11 cellular contexts compared by ENCODE assay signal in the genomic region with DNA sequence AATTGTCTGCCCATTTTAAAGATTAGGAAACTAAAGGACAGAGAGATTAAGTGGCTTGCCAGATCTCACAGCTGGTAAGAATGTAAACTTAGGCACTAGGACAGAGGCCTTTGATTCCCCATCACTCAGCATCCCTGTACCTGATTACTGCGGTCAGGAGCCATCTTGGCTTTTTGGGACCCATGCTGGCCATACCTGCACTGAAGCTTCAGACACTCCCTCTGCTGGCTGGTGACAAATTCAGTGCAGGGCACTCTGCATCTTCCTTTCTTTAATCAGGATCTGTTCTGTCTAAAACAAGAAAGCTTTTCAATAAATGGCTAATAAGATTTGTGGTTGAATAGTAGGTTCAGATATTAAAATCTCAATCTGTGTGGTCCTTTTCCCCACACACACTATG.
DNase-seq lines count a peak whose midpoint lies in the region; ATAC-seq, FAIRE-seq and TF ChIP-seq lines count a peak whose summit lies in the region.
"Had no signal": no experiment of that assay in that cellular context is flagged by ENCODE, and none has a peak within 500 bp of the region (broad histone marks: within the 10 kb centered on the region; RNA-seq: fewer than 3 reads in every experiment).

No MANE protein-coding gene starts in this region.

- peaks cover 2% of the 10 kb centered on the region for H3K27me3 Mint-ChIP-seq in neural progenitor cell (ENCODE audit: insufficient read depth, low read depth)

- DNase-seq in SIG-M5 treated with dmso at 0.1 percent for 504 hours (lab: John Stamatoyannopoulos, UW; ENCODE audit: unreplicated experiment) (peak; percentile 13), SIG-M5 (lab: John Stamatoyannopoulos, UW) (no peak), GM12878 (ENCODE audit: low read depth, low spot score) (no peak), neural progenitor cell (ENCODE audit: low spot score) (peak; percentile 20), hepatic stellate cell (ENCODE audit: low spot score) (no peak), AG08396 (ENCODE audit: low spot score) (no peak), caudate nucleus (lab: John Stamatoyannopoulos, UW) (no peak)
- DNase-seq: NCI-H446, nephron progenitor cell, spleen had no signal

- 80% methylated on average over 1 of the region's 1 CpG for WGBS in GM12878 (ENCODE audit: insufficient coverage, insufficient replicate concordance, low lambda C conversion rate, missing lambda C conversion rate)

- intact Hi-C loops in GM12878 (cut with micrococcal nuclease; ENCODE audit: unreplicated experiment), result loop anchor here (2.0 to 10.0 kb wide), 2 partner anchors 367 to 597 kb away; no protein-coding TSS in a partner anchor

- BruUV-seq in GM12878 (replicated peaks; lab: Mats Ljungman, UMichigan), result no TSS peak

- TF ChIP-seq CTCF in KMS-11 (conservative IDR thresholded peaks at IDR 0.05; ENCODE audit: low read depth, low read length) (peak; percentile 49; the same call in 1 of the 2 replicates), GM12878 (IDR thresholded peaks at IDR 0.05 in 2 of 3, conservative IDR thresholded peaks at IDR 0.05 in 1 of 3; ENCODE audit: control insufficient read depth in 2 of 3, extremely low read depth in 1 of 3, insufficient read depth in 1 of 3, low read depth in 3 of 3, low read length in 3 of 3) (peak in 2 of 3 experiments; percentile 38 to 39; a peak in 3 of 6 replicates), neural progenitor cell (IDR thresholded peaks at IDR 0.05) (peak; percentile 48)

- no peaks in the 10 kb centered on the region for H3K4me1 Mint-ChIP-seq in neural progenitor cell

- H3K79me2 ChIP-seq in KMS-11 (ENCODE audit: insufficient read depth, low read depth), result no peaks in the 10 kb centered on the region
- H3K79me2 ChIP-seq in GM12878 (ENCODE audit: control insufficient read depth, insufficient read depth, low read length), result no peaks in the 10 kb centered on the region
- H3K79me2 ChIP-seq in neural progenitor cell (ENCODE audit: low read depth), result no peaks in the 10 kb centered on the region

- no peaks in the 10 kb centered on the region for H3K27me3 ChIP-seq in KMS-11 (ENCODE audit: insufficient read depth, low read depth)
- no peaks in the 10 kb centered on the region for H3K27me3 ChIP-seq in GM12878 (replicated peaks in 1 of 2; ENCODE audit: control insufficient read depth in 2 of 2, insufficient read depth in 2 of 2, low read length in 1 of 2)
- no peaks in the 10 kb centered on the region for H3K27me3 ChIP-seq in neural progenitor cell
- H3K27me3 ChIP-seq: spleen had no signal

- H3K4me3 ChIP-seq in KMS-11 (IDR thresholded peaks at IDR 0.05; ENCODE audit: insufficient read depth, low read depth, low read length) (no peak overlapping the region), GM12878 (no peak overlapping the region), neural progenitor cell (no peak overlapping the region)
- H3K4me3 ChIP-seq: spleen had no signal

- peak; percentile 40 for TF ChIP-seq RAD21 in GM12878 (IDR thresholded peaks at IDR 0.05; ENCODE audit: insufficient read depth, low read depth, low read length)

- H3K4me3 Mint-ChIP-seq in neural progenitor cell, result no peak overlapping the region
- H3K4me3 Mint-ChIP-seq: nephron progenitor cell had no signal

- POLR2A ChIA-PET in GM12878 (lab: Charles Lee), result no interaction called here

- H3K9me3 Mint-ChIP-seq in neural progenitor cell, result no peaks in the 10 kb centered on the region
- H3K9me3 Mint-ChIP-seq: nephron progenitor cell had no signal

- H3K27ac ChIP-seq in KMS-11 (peak overlapping the region; percentile 90), GM12878 (ENCODE audit: control insufficient read depth, insufficient read depth) (no peak overlapping the region), neural progenitor cell (no peak overlapping the region), caudate nucleus (ENCODE audit: low read depth, low read length) (no peak overlapping the region)
- H3K27ac ChIP-seq: spleen had no signal

- H3K4me1 ChIP-seq in KMS-11 (ENCODE audit: low read depth, poor library complexity, severe bottlenecking) (peaks cover 62% of the 10 kb centered on the region), GM12878 (ENCODE audit: control insufficient read depth, insufficient read depth, low read length) (peaks cover 4% of the 10 kb centered on the region; the same call in 1 of the 2 replicates), neural progenitor cell (no peaks in the 10 kb centered on the region)
- H3K4me1 ChIP-seq: spleen had no signal

- FAIRE-seq in GM12878 (lab: Jason Lieb, UNC), result no peak

- SMC1A ChIA-PET in GM12878 (lab: Charles Lee; ENCODE audit: uncharacterized antibody, unreplicated experiment), result no interaction called here

- TF ChIP-seq POLR2A in GM12878 (IDR thresholded peaks at IDR 0.05; ENCODE audit: low read depth, low read length), result no peak

- peak; percentile 72 for ATAC-seq in GM12878

- no peaks in the 10 kb centered on the region for H3K36me3 ChIP-seq in KMS-11 (ENCODE audit: insufficient read depth)
- H3K36me3 ChIP-seq in GM12878 (ENCODE audit: control insufficient read depth in 2 of 2, insufficient read depth in 2 of 2, low read length in 1 of 2), result no peaks in the 10 kb centered on the region
- no peaks in the 10 kb centered on the region for H3K36me3 ChIP-seq in neural progenitor cell
- H3K36me3 ChIP-seq: spleen had no signal

- H3K9ac ChIP-seq in KMS-11, result no peak overlapping the region
- no peak overlapping the region for H3K9ac ChIP-seq in GM12878 (ENCODE audit: control insufficient read depth, insufficient read depth, low read length)
- H3K9ac ChIP-seq in neural progenitor cell, result no peak overlapping the region

- CTCF ChIA-PET in GM12878 (lab: Yijun Ruan, JAX), result interaction anchor here (1.3 to 1.6 kb wide), 2 partner anchors 36 to 598 kb away, joined by 3 to 6 read pairs; no protein-coding TSS in a partner anchor

- no peak overlapping the region for H3K4me2 ChIP-seq in KMS-11
- no peak overlapping the region for H3K4me2 ChIP-seq in GM12878 (ENCODE audit: control insufficient read depth, insufficient read depth)
- H3K4me2 ChIP-seq in neural progenitor cell, result no peak overlapping the region

- no peak for TF ChIP-seq EP300 in GM12878 (IDR thresholded peaks at IDR 0.05; ENCODE audit: borderline replicate concordance in 1 of 2, control insufficient read depth in 1 of 2, low read depth in 2 of 2, low read length in 2 of 2)

- H2AFZ ChIP-seq in KMS-11 (ENCODE audit: low read depth) (no peak overlapping the region), GM12878 (ENCODE audit: control insufficient read depth, low read depth, low read length) (no peak overlapping the region), neural progenitor cell (replicated peaks) (no peak overlapping the region)

- in situ Hi-C loops in GM12878 (cut with MboI), result no loop called here

- H3K27ac Mint-ChIP-seq in neural progenitor cell, result no peak overlapping the region
- H3K27ac Mint-ChIP-seq: nephron progenitor cell had no signal

- RAD21 ChIA-PET in GM12878 (lab: Charles Lee; ENCODE audit: unreplicated experiment), result interaction anchor here (1.0 kb wide), 1 partner anchor 66 kb away, joined by 3 read pairs; no protein-coding TSS in a partner anchor

- H3F3A ChIP-seq in neural progenitor cell (ENCODE audit: low read depth), result no peaks in the 10 kb centered on the region

- H3K9me3 ChIP-seq in GM12878 (replicated peaks; ENCODE audit: control insufficient read depth, insufficient read depth, low read length), result no peaks in the 10 kb centered on the region
- no peaks in the 10 kb centered on the region for H3K9me3 ChIP-seq in neural progenitor cell (ENCODE audit: low read depth)
- H3K9me3 ChIP-seq: spleen had no signal

- no peaks in the 10 kb centered on the region for H3K36me3 Mint-ChIP-seq in neural progenitor cell

- H4K20me1 ChIP-seq in KMS-11 (ENCODE audit: insufficient read depth) (no peaks in the 10 kb centered on the region), GM12878 (ENCODE audit: control insufficient read depth, insufficient read depth) (no peaks in the 10 kb centered on the region), neural progenitor cell (ENCODE audit: low read depth) (no peaks in the 10 kb centered on the region)

TF ChIP-seq in GM12878, 131 proteins besides CTCF, POLR2A, EP300 and RAD21:
- TF ChIP-seq SMC3 (IDR thresholded peaks at IDR 0.05; ENCODE audit: borderline replicate concordance, low read length) (peak; percentile 25; the same call in 1 of the 2 replicates), YY1 (IDR thresholded peaks at IDR 0.05; ENCODE audit: low read depth, low read length) (peak; percentile 72), HDAC6 (IDR thresholded peaks at IDR 0.05; ENCODE audit: unreplicated experiment) (no peak)
TF ChIP-seq in GM12878: peak in this region for 2.

Comparison
In these comparisons a context has a peak if more than half of its experiments do, and no peak if none do; other contexts are left out.
1. DNase-seq: peak in SIG-M5 treated with dmso at 0.1 percent for 504 hours (single experiment) and neural progenitor cell (single experiment); none in SIG-M5 (single experiment), GM12878 (single experiment), hepatic stellate cell (single experiment), AG08396 (single experiment) and caudate nucleus (0 of 61).
2. Peak in every context shown above with its lines, with median percentiles within 50 percentile points of each other: CTCF ChIP-seq.